In genomic region chr2:98295721-98296414, GRCh38 we compare ENCODE assay signal across 2 cellular contexts.
A peak's percentile ranks its signal among the peaks of the same experiment; 100 is the strongest.
TF ChIP-seq lines count a peak whose summit lies in the region.

No MANE protein-coding gene starts in this region.

TF ChIP-seq in K562, 482 proteins besides CTCF, POLR2A, EP300 and RAD21:
- TF ChIP-seq ZNF695 (CRISPR knock-in tag; IDR thresholded peaks at IDR 0.05) (no peak), E2F4 (CRISPR knock-in tag; IDR thresholded peaks at IDR 0.05; ENCODE audit: low read depth) (no peak), MBD2 (IDR thresholded peaks at IDR 0.05; ENCODE audit: borderline replicate concordance, low read depth) (no peak), RBM39 (optimal IDR thresholded peaks at IDR 0.05; ENCODE audit: low read depth, low read length) (no peak), SMC3 (conservative IDR thresholded peaks at IDR 0.05; ENCODE audit: insufficient read depth, low read depth, low read length) (0 out of 2 replicates have a peak, but pooled peaks have one; percentile 5)
TF ChIP-seq in K562: peak in this region for 1.

TF ChIP-seq in HepG2, 621 proteins besides CTCF, POLR2A, EP300 and RAD21 (continues in another document):
- no peak for TF ChIP-seq GRHL1 (CRISPR knock-in tag; conservative IDR thresholded peaks at IDR 0.05)
- TF ChIP-seq DMAP1 (CRISPR knock-in tag; IDR thresholded peaks at IDR 0.05), result no peak
- peak; percentile 16 for TF ChIP-seq ZNF687 (CRISPR knock-in tag; IDR thresholded peaks at IDR 0.05)
- no peak for TF ChIP-seq ZNF691 (CRISPR knock-in tag; IDR thresholded peaks at IDR 0.05; ENCODE audit: borderline replicate concordance, low read depth)
- TF ChIP-seq ZNF234 (CRISPR knock-in tag; conservative IDR thresholded peaks at IDR 0.05), result 0 out of 2 replicates have a peak, but pooled peaks have one; percentile 48
- TF ChIP-seq ZHX2 (IDR thresholded peaks at IDR 0.05; ENCODE audit: low read depth), result no peak
- no peak for TF ChIP-seq ZHX2 (CRISPR knock-in tag; IDR thresholded peaks at IDR 0.05; ENCODE audit: borderline replicate concordance)
- TF ChIP-seq STAG1 (CRISPR knock-in tag; IDR thresholded peaks at IDR 0.05), result peak; percentile 57
- no peak for TF ChIP-seq KDM6A (CRISPR knock-in tag; IDR thresholded peaks at IDR 0.05; ENCODE audit: low read depth)
- no peak for TF ChIP-seq TIGD3 (CRISPR knock-in tag; IDR thresholded peaks at IDR 0.05; ENCODE audit: borderline replicate concordance)
- TF ChIP-seq RNF219 (CRISPR knock-in tag; IDR thresholded peaks at IDR 0.05), result no peak
- TF ChIP-seq ZMYM2 (CRISPR knock-in tag; IDR thresholded peaks at IDR 0.05), result no peak
- TF ChIP-seq DRAP1 (CRISPR knock-in tag; IDR thresholded peaks at IDR 0.05), result no peak
- TF ChIP-seq UBTF (CRISPR knock-in tag; IDR thresholded peaks at IDR 0.05), result peak; percentile 6; the same call in 1 of the 2 replicates
- no peak for TF ChIP-seq ZBTB46 (CRISPR knock-in tag; IDR thresholded peaks at IDR 0.05; ENCODE audit: borderline replicate concordance)
- TF ChIP-seq ZNF558 (CRISPR knock-in tag; IDR thresholded peaks at IDR 0.05; ENCODE audit: borderline replicate concordance), result no peak
- TF ChIP-seq NFATC3 (CRISPR knock-in tag; IDR thresholded peaks at IDR 0.05), result no peak
- no peak for TF ChIP-seq ZNF564 (CRISPR knock-in tag; IDR thresholded peaks at IDR 0.05)
- no peak for TF ChIP-seq ZNF441 (CRISPR knock-in tag; IDR thresholded peaks at IDR 0.05; ENCODE audit: borderline replicate concordance)
- TF ChIP-seq KLF9 (CRISPR knock-in tag; IDR thresholded peaks at IDR 0.05; ENCODE audit: low read depth), result no peak
- TF ChIP-seq ZNF431 (CRISPR knock-in tag; IDR thresholded peaks at IDR 0.05; ENCODE audit: borderline replicate concordance, low read depth), result no peak
- TF ChIP-seq KMT2A (CRISPR knock-in tag; IDR thresholded peaks at IDR 0.05), result no peak
- TF ChIP-seq ZNF891 (CRISPR knock-in tag; IDR thresholded peaks at IDR 0.05), result peak; percentile 23; the same call in 1 of the 2 replicates
- no peak for TF ChIP-seq AHR (CRISPR knock-in tag; IDR thresholded peaks at IDR 0.05)
- TF ChIP-seq ZFP91 (CRISPR knock-in tag; IDR thresholded peaks at IDR 0.05; ENCODE audit: borderline replicate concordance), result no peak
- no peak for TF ChIP-seq ZNF382 (CRISPR knock-in tag; IDR thresholded peaks at IDR 0.05; ENCODE audit: borderline replicate concordance)
- no peak for TF ChIP-seq TRIM24 (CRISPR knock-in tag; IDR thresholded peaks at IDR 0.05)
- TF ChIP-seq BATF2 (CRISPR knock-in tag; IDR thresholded peaks at IDR 0.05), result no peak
